ENCODE assay signal across 22 cellular contexts in genomic region chr21:41651396-41651795, GRCh38.
A peak's percentile ranks its signal among the peaks of the same experiment; 100 is the strongest.
DNase-seq lines count a peak whose midpoint lies in the region; ATAC-seq and TF ChIP-seq lines count a peak whose summit lies in the region.
"Had no signal": no experiment of that assay in that cellular context is flagged by ENCODE, and none has a peak within 500 bp of the region (broad histone marks: within the 10 kb centered on the region; RNA-seq: fewer than 3 reads in every experiment).

No MANE protein-coding gene starts in this region.

- H2AFZ ChIP-seq in PC-9 = no peak overlapping the region

- peaks cover 0 to 25% of the 10 kb centered on the region in 2 donors for H3K4me1 ChIP-seq in right atrium auricular region
- peaks cover 38% of the 10 kb centered on the region for H3K4me1 ChIP-seq in PC-9 (replicated peaks; ENCODE audit: insufficient read depth)
- peaks cover 0 to 14% of the 10 kb centered on the region in 2 donors for H3K4me1 ChIP-seq in left lung
- H3K4me1 ChIP-seq in tibial artery = peaks cover 0 to 53% (median 37%) of the 10 kb centered on the region in 4 donors

- no peaks in the 10 kb centered on the region for H3K36me3 ChIP-seq in right atrium auricular region
- H3K36me3 ChIP-seq in PC-9 (ENCODE audit: low read depth) = no peaks in the 10 kb centered on the region
- no peaks in the 10 kb centered on the region for H3K36me3 ChIP-seq in left lung
- H3K36me3 ChIP-seq in tibial artery = no peaks in the 10 kb centered on the region
- H3K36me3 ChIP-seq: left ventricle myocardium inferior, neutrophil, Peyer's patch had no signal

- no peaks in the 10 kb centered on the region for H3K36me3 Mint-ChIP-seq in type B pancreatic cell
- H3K36me3 Mint-ChIP-seq: CD4-positive, CD25-positive, alpha-beta regulatory T cell had no signal

- no peaks in the 10 kb centered on the region for H3K79me2 ChIP-seq in PC-9 (ENCODE audit: low read depth)

- intact Hi-C loops in Right ventricle myocardium inferior (cut with DNase I) (no loop called here), PC-9 (cut with micrococcal nuclease; ENCODE audit: unreplicated experiment) (no loop called here), left lung (cut with DNase I) (no loop called here), tibial artery (cut with DNase I; ENCODE audit: low total_unique reads) (no loop called here)

- H3K27me3 ChIP-seq in right atrium auricular region (no peaks in the 10 kb centered on the region), PC-9 (ENCODE audit: insufficient read depth, low read depth) (no peaks in the 10 kb centered on the region), left lung (no peaks in the 10 kb centered on the region), tibial artery (no peaks in the 10 kb centered on the region)
- H3K27me3 ChIP-seq: Peyer's patch had no signal

- peaks cover 9% of the 10 kb centered on the region for H3K4me1 Mint-ChIP-seq in type B pancreatic cell (ENCODE audit: unreplicated experiment)
- H3K4me1 Mint-ChIP-seq: CD4-positive, CD25-positive, alpha-beta regulatory T cell; T-helper 17 cell had no signal

- H3K4me3 Mint-ChIP-seq in type B pancreatic cell = no peak overlapping the region
- H3K4me3 Mint-ChIP-seq: activated naive CD4-positive, alpha-beta T cell treated with anti-CD3 and anti-CD28 coated beads for 36 hours; CD4-positive, CD25-positive, alpha-beta regulatory T cell; T-helper 17 cell; WTC11 had no signal

- H3K4me2 ChIP-seq in PC-9 = peak overlapping the region; percentile 15

- TF ChIP-seq CTCF in right atrium auricular region (IDR thresholded peaks at IDR 0.05) (no peak), PC-9 (conservative IDR thresholded peaks at IDR 0.05) (no peak), left lung (IDR thresholded peaks at IDR 0.05) (no peak), tibial artery (IDR thresholded peaks at IDR 0.05) (no peak), type B pancreatic cell (conservative IDR thresholded peaks at IDR 0.05) (no peak)

- no peak overlapping the region for H3K27ac Mint-ChIP-seq in type B pancreatic cell
- H3K27ac Mint-ChIP-seq: activated naive CD4-positive, alpha-beta T cell treated with anti-CD3 and anti-CD28 coated beads for 36 hours; CD4-positive, CD25-positive, alpha-beta regulatory T cell; T-helper 17 cell; WTC11 had no signal

- H3K9me2 ChIP-seq in PC-9 (ENCODE audit: insufficient read depth) = no peaks in the 10 kb centered on the region

- DNase-seq in Right ventricle myocardium inferior (ENCODE audit: missing footprints) (peak; percentile 20), right atrium auricular region (ENCODE audit: low spot score) (no peak), PC-9 (no peak), left lung (no peak), tibial artery (peak in 1 of 2 donors; percentile 67), type B pancreatic cell (ENCODE audit: extremely low spot score, unreplicated experiment) (no peak)
- DNase-seq in activated CD8-positive, alpha-beta memory T cell treated with anti-CD3 and anti-CD28 coated beads for 24 hours = no peak
- DNase-seq: ACHN; activated CD4-positive, alpha-beta T cell treated with anti-CD3 and anti-CD28 coated beads, Interleukin-2, amount 50 U/mL, for 4 hours; activated naive CD4-positive, alpha-beta T cell treated with anti-CD3 and anti-CD28 coated beads for 36 hours; CD4-positive, CD25-positive, alpha-beta regulatory T cell; DMS153; effector CD4-positive, alpha-beta T cell; left ventricle myocardium inferior; NCI-H1417 treated with DMSO at 0.1 percent for 48 hours; NCI-H526; substantia nigra; T-helper 17 cell had no signal

- no peaks in the 10 kb centered on the region for H4K20me1 ChIP-seq in PC-9 (ENCODE audit: insufficient read depth)

- BruUV-seq in PC-9 (replicated peaks; lab: Mats Ljungman, UMichigan) = no TSS peak

- no peaks in the 10 kb centered on the region for H3K27me3 Mint-ChIP-seq in type B pancreatic cell

- no peak overlapping the region for H3K27ac ChIP-seq in right atrium auricular region
- H3K27ac ChIP-seq in PC-9 = peak overlapping the region; percentile 14; the same call in 1 of the 2 replicates
- no peak overlapping the region for H3K27ac ChIP-seq in left lung
- peak overlapping the region; percentile 4 to 39 for H3K27ac ChIP-seq in tibial artery
- H3K27ac ChIP-seq: left ventricle myocardium inferior, neutrophil, Peyer's patch had no signal

- no peaks in the 10 kb centered on the region for H3K9me3 ChIP-seq in right atrium auricular region
- H3K9me3 ChIP-seq in PC-9 (ENCODE audit: insufficient read depth, low read depth) = no peaks in the 10 kb centered on the region
- no peaks in the 10 kb centered on the region for H3K9me3 ChIP-seq in left lung
- H3K9me3 ChIP-seq in tibial artery = no peaks in the 10 kb centered on the region
- H3K9me3 ChIP-seq: left ventricle myocardium inferior, neutrophil, Peyer's patch had no signal

- no peak for ATAC-seq in Right ventricle myocardium inferior
- ATAC-seq in left lung = peak; percentile 16
- no peak for ATAC-seq in HG02885 (IDR thresholded peaks at IDR 0.05; ENCODE audit: poor library complexity, unreplicated experiment)
- ATAC-seq: T-helper 17 cell had no signal

- H3K9me3 Mint-ChIP-seq in type B pancreatic cell = no peaks in the 10 kb centered on the region
- H3K9me3 Mint-ChIP-seq: activated naive CD4-positive, alpha-beta T cell treated with anti-CD3 and anti-CD28 coated beads for 36 hours; CD4-positive, CD25-positive, alpha-beta regulatory T cell had no signal

- CTCF ChIA-PET in PC-9 (lab: Charles Lee) = no interaction called here

- H3F3A ChIP-seq in PC-9 (ENCODE audit: insufficient read depth, low read depth) = peaks cover 13% of the 10 kb centered on the region

- POLR2A ChIA-PET in PC-9 (lab: Charles Lee; ENCODE audit: unreplicated experiment) = interaction anchor here (0.6 kb wide), 2 partner anchors 401 to 446 kb away, joined by 5 to 11 read pairs; no protein-coding TSS in a partner anchor

- H3K4me3 ChIP-seq in right atrium auricular region = no peak overlapping the region
- H3K4me3 ChIP-seq in PC-9 = no peak overlapping the region
- H3K4me3 ChIP-seq in left lung = no peak overlapping the region
- H3K4me3 ChIP-seq in tibial artery = no peak overlapping the region
- H3K4me3 ChIP-seq: left ventricle myocardium inferior, Peyer's patch had no signal

Comparison
In these comparisons a context has a peak if more than half of its experiments do, and no peak if none do; other contexts are left out.
1. H3K27ac ChIP-seq: peak in PC-9 (single experiment) and tibial artery (2 of 2); none in right atrium auricular region (0 of 2) and left lung (0 of 2).